Comparison of ENCODE assay signal across 23 cellular contexts in genomic region chr17:63137163-63137562, GRCh38.
DNase-seq lines count a peak whose midpoint lies in the region; ATAC-seq and TF ChIP-seq lines count a peak whose summit lies in the region.
"Had no signal": no experiment of that assay in that cellular context is flagged by ENCODE, and none has a peak within 500 bp of the region (broad histone marks: within the 10 kb centered on the region; RNA-seq: fewer than 3 reads in every experiment).

No MANE protein-coding gene starts in this region.

- no peak overlapping the region for H3K9ac ChIP-seq in HUES64 (ENCODE audit: low read depth, low read length)
- H3K9ac ChIP-seq in neural progenitor cell, result no peak overlapping the region
- H3K9ac ChIP-seq: BLaER1 treated with 17β-estradiol and CSF1 and Interleukin-3, amounts not matched to agents 10 nM and 100 nM had no signal

- TF ChIP-seq CTCF in GM23338 (conservative IDR thresholded peaks at IDR 0.05; ENCODE audit: low read depth in 2 of 2) (no peak), dorsolateral prefrontal cortex (IDR thresholded peaks at IDR 0.05 in 54 of 56, conservative IDR thresholded peaks at IDR 0.05 in 2 of 56; ENCODE audit: low read depth in 1 of 56, partially characterized antibody in 56 of 56) (no peak), neural progenitor cell (IDR thresholded peaks at IDR 0.05) (no peak), lower lobe of right lung (IDR thresholded peaks at IDR 0.05) (no peak)

- H3K4me1 ChIP-seq in GM23338 (ENCODE audit: insufficient read depth), result peaks cover 30% of the 10 kb centered on the region
- H3K4me1 ChIP-seq in HUES64 (ENCODE audit: insufficient read depth, low read length), result peaks cover 29% of the 10 kb centered on the region
- peaks cover 32% of the 10 kb centered on the region for H3K4me1 ChIP-seq in neural progenitor cell
- peaks cover 9% of the 10 kb centered on the region for H3K4me1 ChIP-seq in lower lobe of right lung
- H3K4me1 ChIP-seq: A549 had no signal

- H3K27me3 ChIP-seq in GM23338 (ENCODE audit: insufficient read depth) (no peaks in the 10 kb centered on the region), HUES64 (ENCODE audit: insufficient read depth, low read length) (no peaks in the 10 kb centered on the region), dorsolateral prefrontal cortex (no peaks in the 10 kb centered on the region), neural progenitor cell (no peaks in the 10 kb centered on the region), lower lobe of right lung (ENCODE audit: low read depth) (no peaks in the 10 kb centered on the region)
- H3K27me3 ChIP-seq: BE2C; BLaER1 treated with 17β-estradiol and CSF1 and Interleukin-3, amounts not matched to agents 10 nM and 100 nM had no signal

- no peaks in the 10 kb centered on the region for H3K9me2 ChIP-seq in GM23338 (ENCODE audit: insufficient read depth)

- no peak overlapping the region for H3K27ac Mint-ChIP-seq in GM23338
- H3K27ac Mint-ChIP-seq in neural progenitor cell, result peak overlapping the region; percentile 86
- H3K27ac Mint-ChIP-seq: CD14-positive monocyte; CD4-positive, alpha-beta T cell had no signal

- H4K20me1 ChIP-seq in GM23338 (replicated peaks; ENCODE audit: insufficient read depth), result no peaks in the 10 kb centered on the region
- H4K20me1 ChIP-seq in neural progenitor cell (ENCODE audit: low read depth), result no peaks in the 10 kb centered on the region
- H4K20me1 ChIP-seq: BLaER1 treated with 17β-estradiol and CSF1 and Interleukin-3, amounts not matched to agents 10 nM and 100 nM had no signal

- H3K79me2 ChIP-seq in GM23338 (replicated peaks; ENCODE audit: insufficient read depth) (no peaks in the 10 kb centered on the region), neural progenitor cell (ENCODE audit: low read depth) (no peaks in the 10 kb centered on the region)

- H3K27ac ChIP-seq in GM23338 (ENCODE audit: low read depth), result no peak overlapping the region
- H3K27ac ChIP-seq in HUES64 (ENCODE audit: low read depth, low read length), result 0 out of 2 replicates have a peak overlapping the region, but pooled peaks have one; percentile 36
- H3K27ac ChIP-seq in dorsolateral prefrontal cortex, result peak overlapping the region in 49 of 59 donors; percentile 1 to 84 (median 56)
- H3K27ac ChIP-seq in neural progenitor cell, result no peak overlapping the region
- no peak overlapping the region for H3K27ac ChIP-seq in lower lobe of right lung
- H3K27ac ChIP-seq: A549; BLaER1 treated with 17β-estradiol and CSF1 and Interleukin-3, amounts not matched to agents 10 nM and 100 nM had no signal

- no peaks in the 10 kb centered on the region for H3K36me3 ChIP-seq in GM23338 (ENCODE audit: insufficient read depth)
- H3K36me3 ChIP-seq in HUES64 (ENCODE audit: insufficient read depth, low read length), result no peaks in the 10 kb centered on the region
- H3K36me3 ChIP-seq in neural progenitor cell, result no peaks in the 10 kb centered on the region
- no peaks in the 10 kb centered on the region for H3K36me3 ChIP-seq in lower lobe of right lung
- H3K36me3 ChIP-seq: BE2C; BLaER1 treated with 17β-estradiol and CSF1 and Interleukin-3, amounts not matched to agents 10 nM and 100 nM had no signal

- no peaks in the 10 kb centered on the region for H3F3A ChIP-seq in GM23338 (replicated peaks; ENCODE audit: low read depth)
- peaks cover 9% of the 10 kb centered on the region for H3F3A ChIP-seq in neural progenitor cell (ENCODE audit: low read depth)

- H2AFZ ChIP-seq in GM23338 (no peak overlapping the region), neural progenitor cell (replicated peaks) (no peak overlapping the region)

- H3K4me3 Mint-ChIP-seq in GM23338, result no peak overlapping the region
- H3K4me3 Mint-ChIP-seq in neural progenitor cell, result no peak overlapping the region
- H3K4me3 Mint-ChIP-seq: CD14-positive monocyte; CD4-positive, alpha-beta T cell had no signal

- intact Hi-C loops in dorsolateral prefrontal cortex (cut with DNase I) (no loop called here), lower lobe of right lung (cut with DNase I) (no loop called here)

- H3K4me2 ChIP-seq in GM23338, result peak overlapping the region; percentile 18
- peak overlapping the region; percentile 33 for H3K4me2 ChIP-seq in neural progenitor cell
- H3K4me2 ChIP-seq: A549; BLaER1 treated with 17β-estradiol and CSF1 and Interleukin-3, amounts not matched to agents 10 nM and 100 nM had no signal

- no peaks in the 10 kb centered on the region for H3K36me3 Mint-ChIP-seq in GM23338 (ENCODE audit: low read depth)
- no peaks in the 10 kb centered on the region for H3K36me3 Mint-ChIP-seq in neural progenitor cell

- H3K4me1 Mint-ChIP-seq in GM23338 (peaks cover 25% of the 10 kb centered on the region), neural progenitor cell (peaks cover 48% of the 10 kb centered on the region)

- ATAC-seq in GM23338 (peak; percentile 54), lower lobe of right lung (no peak)
- ATAC-seq: A549 had no signal

- DNase-seq in GM23338 (ENCODE audit: low spot score), result peak; percentile 20
- DNase-seq in dorsolateral prefrontal cortex, result no peak
- DNase-seq in neural progenitor cell (ENCODE audit: low spot score), result no peak
- no peak for DNase-seq in lower lobe of right lung
- no peak for DNase-seq in NCI-H345 (lab: John Stamatoyannopoulos, UW)
- DNase-seq in NOMO-1 treated with dmso at 0.1 percent for 144 hours (lab: John Stamatoyannopoulos, UW; ENCODE audit: unreplicated experiment), result no peak
- DNase-seq: 8988T; ACHN; AML-193; BE2C; Calu3; CD4-positive, alpha-beta T cell; COR-L47; DMS53; DMS79 treated with DMSO at 0.1 percent for 48 hours; GF-D8; GOT3; H7; HCEC 1CT had no signal

- H3K27me3 Mint-ChIP-seq in GM23338 (ENCODE audit: insufficient read depth, low read depth, poor library complexity) (no peaks in the 10 kb centered on the region), neural progenitor cell (ENCODE audit: insufficient read depth, low read depth) (peaks cover 4% of the 10 kb centered on the region)
- H3K27me3 Mint-ChIP-seq: CD4-positive, alpha-beta T cell had no signal

- H3K9me3 Mint-ChIP-seq in GM23338 (no peaks in the 10 kb centered on the region), neural progenitor cell (no peaks in the 10 kb centered on the region)
- H3K9me3 Mint-ChIP-seq: CD14-positive monocyte; CD4-positive, alpha-beta T cell had no signal

- H3K4me3 ChIP-seq in GM23338, result no peak overlapping the region
- H3K4me3 ChIP-seq in HUES64 (ENCODE audit: low read length), result no peak overlapping the region
- H3K4me3 ChIP-seq in dorsolateral prefrontal cortex, result peak overlapping the region in 3 of 59 donors; percentile 9 to 13 (median 10)
- no peak overlapping the region for H3K4me3 ChIP-seq in neural progenitor cell
- H3K4me3 ChIP-seq in lower lobe of right lung, result no peak overlapping the region
- H3K4me3 ChIP-seq: A549; BLaER1 treated with 17β-estradiol and CSF1 and Interleukin-3, amounts not matched to agents 10 nM and 100 nM had no signal

- no peaks in the 10 kb centered on the region for H3K9me3 ChIP-seq in HUES64 (ENCODE audit: insufficient read depth, low read depth, low read length)
- no peaks in the 10 kb centered on the region for H3K9me3 ChIP-seq in neural progenitor cell (ENCODE audit: low read depth)
- no peaks in the 10 kb centered on the region for H3K9me3 ChIP-seq in lower lobe of right lung
- H3K9me3 ChIP-seq: A549; BE2C; BLaER1 treated with 17β-estradiol and CSF1 and Interleukin-3, amounts not matched to agents 10 nM and 100 nM had no signal

TF ChIP-seq in GM23338, 12 proteins besides CTCF, POLR2A, EP300 and RAD21:
- TF ChIP-seq ZNF114 (CRISPR knock-in tag; IDR thresholded peaks at IDR 0.05), result no peak
- no peak for TF ChIP-seq EZH2phosphoT487 (IDR thresholded peaks at IDR 0.05; ENCODE audit: unreplicated experiment)
- TF ChIP-seq EZH2 (IDR thresholded peaks at IDR 0.05; ENCODE audit: low read depth, unreplicated experiment), result no peak
- no peak for TF ChIP-seq ETS1 (IDR thresholded peaks at IDR 0.05)
- no peak for TF ChIP-seq POLR2AphosphoS5 (IDR thresholded peaks at IDR 0.05; ENCODE audit: low read depth)

Comparison
In these comparisons a context has a peak if more than half of its experiments do, and no peak if none do; other contexts are left out.
1. H3K27ac ChIP-seq: peak in HUES64 (single experiment) and dorsolateral prefrontal cortex (49 of 59); none in GM23338 (single experiment), neural progenitor cell (single experiment) and lower lobe of right lung (single experiment).